16 cellular contexts compared by ENCODE assay signal in the genomic region with DNA sequence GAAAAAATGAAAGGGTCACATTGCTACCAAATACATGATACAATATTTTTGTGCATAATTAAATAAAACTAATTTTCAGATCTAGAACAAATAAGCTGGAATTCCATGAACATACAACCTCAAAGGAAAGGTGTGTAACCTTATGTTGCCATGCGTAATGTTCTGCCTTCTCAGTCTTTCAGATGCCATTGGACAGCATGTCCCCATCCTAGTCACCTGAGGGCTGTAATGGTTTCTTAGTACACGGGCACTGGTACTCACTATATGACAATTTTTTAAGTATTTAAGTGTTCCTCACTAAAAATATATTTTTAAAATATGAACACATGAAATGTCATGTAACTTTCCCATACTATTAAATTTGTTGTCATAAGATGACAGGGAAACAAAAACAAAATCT. TPM values are rescaled to one million over a fixed set of nuclear protein-coding genes. Genes with fewer than 3 reads are reported as not detected.
DNase-seq lines count a peak whose midpoint lies in the region; ATAC-seq and TF ChIP-seq lines count a peak whose summit lies in the region.
"Had no signal": no experiment of that assay in that cellular context is flagged by ENCODE, and none has a peak within 500 bp of the region (broad histone marks: within the 10 kb centered on the region; RNA-seq: fewer than 3 reads in every experiment).

No MANE protein-coding gene starts in this region.

- CTCF ChIA-PET in activated CD8-positive, alpha-beta T cell treated with anti-CD3 and anti-CD28 coated beads, Interleukin-2, amount 10 ng/mL, durations not matched to agents 7 days and 5 days (lab: Charles Lee), result interaction anchor here (1.0 to 1.2 kb wide), 3 partner anchors 13 to 24 kb away, joined by 3 to 4 read pairs (median 3); partner anchors contain the start of gene NEK10

- peak overlapping the region; percentile 78 for H3K27ac Mint-ChIP-seq in type B pancreatic cell
- no peak overlapping the region for H3K27ac Mint-ChIP-seq in activated CD8-positive, alpha-beta T cell treated with anti-CD3 and anti-CD28 coated beads, Interleukin-2, amount 10 ng/mL, durations not matched to agents 7 days and 5 days
- H3K27ac Mint-ChIP-seq: IgD-negative memory B cell had no signal

- intact Hi-C loops in heart right ventricle (cut with DNase I) (no loop called here), right cardiac atrium (cut with DNase I) (no loop called here), esophagus squamous epithelium (cut with DNase I) (no loop called here)

- H3K36me3 ChIP-seq in heart right ventricle (no peaks in the 10 kb centered on the region), esophagus squamous epithelium (no peaks in the 10 kb centered on the region), hepatocyte (replicated peaks; ENCODE audit: insufficient read depth, low read depth) (no peaks in the 10 kb centered on the region)
- H3K36me3 ChIP-seq: Peyer's patch had no signal

- WGBS in heart right ventricle, 2 donors, result 89 to 91% methylated on average over 2 of the region's 2 CpGs
- 89% methylated on average over 2 of the region's 2 CpGs for WGBS in right cardiac atrium
- WGBS in esophagus squamous epithelium, 2 donors, result 84 to 86% methylated on average over 2 of the region's 2 CpGs
- WGBS in hepatocyte (ENCODE audit: low lambda C conversion rate, missing lambda C conversion rate), result 97% methylated on average over 2 of the region's 2 CpGs

- H2AFZ ChIP-seq in hepatocyte, result no peak overlapping the region

- no peaks in the 10 kb centered on the region for H3K27me3 ChIP-seq in heart right ventricle
- no peaks in the 10 kb centered on the region for H3K27me3 ChIP-seq in right cardiac atrium (ENCODE audit: control insufficient read depth, insufficient read depth)
- H3K27me3 ChIP-seq in HL-60 (ENCODE audit: insufficient read depth, poor library complexity, severe bottlenecking), result no peaks in the 10 kb centered on the region
- no peaks in the 10 kb centered on the region for H3K27me3 ChIP-seq in esophagus squamous epithelium
- H3K27me3 ChIP-seq in hepatocyte, result no peaks in the 10 kb centered on the region
- H3K27me3 ChIP-seq: Peyer's patch had no signal

- H3K4me1 ChIP-seq in heart right ventricle (peaks cover 0 to 42% (median 7%) of the 10 kb centered on the region in 9 donors), right cardiac atrium (ENCODE audit: control insufficient read depth, insufficient read depth, low read length) (no peaks in the 10 kb centered on the region), esophagus squamous epithelium (peaks cover 4 to 44% (median 6%) of the 10 kb centered on the region in 3 donors), hepatocyte (ENCODE audit: insufficient read depth) (no peaks in the 10 kb centered on the region)
- H3K4me1 ChIP-seq: Peyer's patch had no signal

- no peak overlapping the region for H3K4me2 ChIP-seq in hepatocyte

- no peaks in the 10 kb centered on the region for H3K79me2 ChIP-seq in hepatocyte

- no peak for TF ChIP-seq POLR2A in esophagus squamous epithelium (IDR thresholded peaks at IDR 0.05)

- no peak overlapping the region for H3K4me3 Mint-ChIP-seq in type B pancreatic cell
- no peak overlapping the region for H3K4me3 Mint-ChIP-seq in activated CD8-positive, alpha-beta T cell treated with anti-CD3 and anti-CD28 coated beads, Interleukin-2, amount 10 ng/mL, durations not matched to agents 7 days and 5 days
- H3K4me3 Mint-ChIP-seq: IgD-negative memory B cell had no signal

- H3K4me3 ChIP-seq in heart right ventricle (peak overlapping the region in 2 of 10 donors; percentile 13 to 18), right cardiac atrium (ENCODE audit: low read length) (no peak overlapping the region), HL-60 (replicated peaks; ENCODE audit: insufficient read depth, low read length) (no peak overlapping the region), esophagus squamous epithelium (no peak overlapping the region), hepatocyte (no peak overlapping the region)
- H3K4me3 ChIP-seq: Peyer's patch had no signal

- H3K27ac ChIP-seq in heart right ventricle (peak overlapping the region; percentile 28 to 83 (median 68)), right cardiac atrium (ENCODE audit: low read length) (no peak overlapping the region), HL-60 (replicated peaks) (peak overlapping the region; percentile 46), esophagus squamous epithelium (peak overlapping the region in 3 of 4 donors; percentile 56 to 66 (median 59)), hepatocyte (no peak overlapping the region)
- H3K27ac ChIP-seq: C4-2B had no signal

- H3K9me3 ChIP-seq in heart right ventricle, result no peaks in the 10 kb centered on the region
- no peaks in the 10 kb centered on the region for H3K9me3 ChIP-seq in right cardiac atrium (ENCODE audit: control insufficient read depth, low read length)
- H3K9me3 ChIP-seq in esophagus squamous epithelium, result no peaks in the 10 kb centered on the region
- H3K9me3 ChIP-seq in hepatocyte (ENCODE audit: low read depth), result no peaks in the 10 kb centered on the region
- H3K9me3 ChIP-seq: Peyer's patch had no signal

- H3K36me3 Mint-ChIP-seq in type B pancreatic cell, result no peaks in the 10 kb centered on the region
- no peaks in the 10 kb centered on the region for H3K36me3 Mint-ChIP-seq in activated CD8-positive, alpha-beta T cell treated with anti-CD3 and anti-CD28 coated beads, Interleukin-2, amount 10 ng/mL, durations not matched to agents 7 days and 5 days (ENCODE audit: low read depth)

- no peaks in the 10 kb centered on the region for H3K27me3 Mint-ChIP-seq in type B pancreatic cell
- H3K27me3 Mint-ChIP-seq in activated CD8-positive, alpha-beta T cell treated with anti-CD3 and anti-CD28 coated beads, Interleukin-2, amount 10 ng/mL, durations not matched to agents 7 days and 5 days (ENCODE audit: low read depth), result peaks cover 2% of the 10 kb centered on the region
- H3K27me3 Mint-ChIP-seq: IgD-negative memory B cell had no signal

- no peaks in the 10 kb centered on the region for H3K9me2 ChIP-seq in hepatocyte (replicated peaks; ENCODE audit: insufficient read depth)

- H4K20me1 ChIP-seq in hepatocyte (ENCODE audit: insufficient read depth, poor library complexity, severe bottlenecking), result no peaks in the 10 kb centered on the region

- POLR2A ChIA-PET in activated CD8-positive, alpha-beta T cell treated with anti-CD3 and anti-CD28 coated beads, Interleukin-2, amount 10 ng/mL, durations not matched to agents 7 days and 5 days (lab: Charles Lee), result no interaction called here

- ATAC-seq in heart right ventricle (peak in 1 of 8 donors; percentile 46), right cardiac atrium (no peak)
- ATAC-seq in activated CD8-positive, alpha-beta T cell treated with anti-CD3 and anti-CD28 coated beads, Interleukin-2, amount 10 ng/mL, durations not matched to agents 7 days and 5 days, result no peak
- ATAC-seq: HCT116 had no signal

- H3K4me1 Mint-ChIP-seq in type B pancreatic cell (ENCODE audit: unreplicated experiment), result no peaks in the 10 kb centered on the region
- H3K4me1 Mint-ChIP-seq in activated CD8-positive, alpha-beta T cell treated with anti-CD3 and anti-CD28 coated beads, Interleukin-2, amount 10 ng/mL, durations not matched to agents 7 days and 5 days (ENCODE audit: low read depth), result peaks cover 14% of the 10 kb centered on the region

- no peak for DNase-seq in heart right ventricle
- DNase-seq in right cardiac atrium, result no peak
- DNase-seq in HL-60 (ENCODE audit: low read depth in 1 of 2, low spot score in 1 of 2), result no peak
- no peak for DNase-seq in esophagus squamous epithelium (lab: John Stamatoyannopoulos, UW)
- no peak for DNase-seq in type B pancreatic cell (ENCODE audit: extremely low spot score, unreplicated experiment)
- DNase-seq in activated CD8-positive, alpha-beta T cell treated with anti-CD3 and anti-CD28 coated beads, Interleukin-2, amount 10 ng/mL, durations not matched to agents 7 days and 5 days, result no peak
- DNase-seq in hepatocyte (ENCODE audit: low spot score), result no peak
- DNase-seq: Kasumi-1, NCI-H1694, NCI-H2081, NCI-H524 treated with DMSO at 0.1 percent for 48 hours, Peyer's patch had no signal

- no peak for TF ChIP-seq CTCF in heart right ventricle (IDR thresholded peaks at IDR 0.05)
- no peak for TF ChIP-seq CTCF in HL-60 (IDR thresholded peaks at IDR 0.05; ENCODE audit: insufficient read depth, low read length)
- TF ChIP-seq CTCF in esophagus squamous epithelium (IDR thresholded peaks at IDR 0.05), result no peak
- TF ChIP-seq CTCF in type B pancreatic cell (conservative IDR thresholded peaks at IDR 0.05), result no peak
- no peak for TF ChIP-seq CTCF in hepatocyte (IDR thresholded peaks at IDR 0.05; ENCODE audit: poor library complexity)

- H3K9me3 Mint-ChIP-seq in type B pancreatic cell, result no peaks in the 10 kb centered on the region
- H3K9me3 Mint-ChIP-seq in activated CD8-positive, alpha-beta T cell treated with anti-CD3 and anti-CD28 coated beads, Interleukin-2, amount 10 ng/mL, durations not matched to agents 7 days and 5 days (ENCODE audit: insufficient read depth), result no peaks in the 10 kb centered on the region
- H3K9me3 Mint-ChIP-seq: CD8-positive, alpha-beta memory T cell; IgD-negative memory B cell had no signal

RNA-seq across cellular contexts. Expression of gene NEK10, which starts 24.1 kb away (rescaled TPM):
- total RNA-seq in heart right ventricle (10 to 100 TPM in 4 of 10 donors, 1 to 10 TPM in 6; 3.1 to 17.5 (median 8.6) TPM), right cardiac atrium (10 to 100 TPM in 1 of 4 donors, 1 to 10 TPM in 3; 6.8 to 16.9 (median 9.6) TPM), esophagus squamous epithelium (10 to 100 TPM in 1 of 4 donors, under 1 TPM in 3; 0.29 to 12.4 (median 0.61) TPM), type B pancreatic cell (ENCODE audit: low replicate concordance) (1.4 and 4.2 TPM in 2 replicates), hepatocyte (2.0 and 2.3 TPM in 2 replicates)
- polyA plus RNA-seq in heart right ventricle (1 to 10 TPM in 1 of 2 donors, under 1 TPM in 1; 0.36 to 5.6 TPM), right cardiac atrium (3.1 TPM), hepatocyte (0.13 and 0.73 TPM in 2 replicates)
- total RNA-seq in activated CD8-positive, alpha-beta T cell treated with anti-CD3 and anti-CD28 coated beads, Interleukin-2, amount 10 ng/mL, durations not matched to agents 7 days and 5 days, result under 1 TPM; 0.74 to 0.81 TPM
- polyA plus RNA-seq: IgD-negative memory B cell had no signal

Comparison
In these comparisons a context has a peak if more than half of its experiments do, and no peak if none do; other contexts are left out.
1. H3K27ac ChIP-seq: peak in heart right ventricle (10 of 10), HL-60 (single experiment) and esophagus squamous epithelium (3 of 4); none in right cardiac atrium (single experiment) and hepatocyte (single experiment).